28 cellular contexts compared by ENCODE assay signal in genomic region chr3:30201715-30202114, GRCh38.
"Had no signal": no experiment of that assay in that cellular context is flagged by ENCODE, and none has a peak within 500 bp of the region (broad histone marks: within the 10 kb centered on the region; RNA-seq: fewer than 3 reads in every experiment).

No MANE protein-coding gene starts in this region.

- ATAC-seq: activated CD4-positive, alpha-beta T cell treated with anti-CD3 and anti-CD28 coated beads for 36 hours; activated CD8-positive, alpha-beta memory T cell treated with anti-CD3 and anti-CD28 coated beads, Interleukin-2, amount 10 ng/mL, durations not matched to agents 7 days and 5 days; activated CD8-positive, alpha-beta T cell treated with anti-CD3 and anti-CD28 coated beads, Interleukin-2, amount 10 ng/mL, durations not matched to agents 7 days and 5 days; activated naive CD4-positive, alpha-beta T cell treated with anti-CD3 and anti-CD28 coated beads, Interleukin-2, amount 50 U/mL, for 72 hours; heart left ventricle had no signal

- H3K36me3 ChIP-seq: brain microvascular endothelial cell, esophagus muscularis mucosa, heart left ventricle had no signal

- H3K9me3 ChIP-seq: esophagus muscularis mucosa had no signal

- H3K9me3 Mint-ChIP-seq: activated CD4-positive, alpha-beta memory T cell treated with anti-CD3 and anti-CD28 coated beads for 36 hours; activated CD4-positive, alpha-beta T cell treated with anti-CD3 and anti-CD28 coated beads, Interleukin-2, amount 10 ng/mL, durations not matched to agents 24 days and 14 days; activated naive CD8-positive, alpha-beta T cell treated with anti-CD3 and anti-CD28 coated beads, Interleukin-2, amount 10 ng/mL, durations not matched to agents 7 days and 5 days; activated T-helper 1 cell treated with anti-CD3 and anti-CD28 coated beads, Interleukin-12 subunit alpha, Interleukin-12 subunit beta, Interleukin-2, Interleukin-4 antibody, amounts not matched to agents 30 ng/mL and 10 ng/mL and 1 ng/mL, durations not matched to agents 14 hours and 24 hours and 36 hours; central memory CD8-positive, alpha-beta T cell; dendritic cell treated with granulocyte-macrophage colony-stimulating factor and Interleukin-4, amounts not matched to agents 40 ng/mL and 50 ng/mL, for 4 days had no signal

- H3K36me3 Mint-ChIP-seq: activated CD4-positive, alpha-beta memory T cell treated with anti-CD3 and anti-CD28 coated beads for 36 hours; activated CD8-positive, alpha-beta memory T cell treated with anti-CD3 and anti-CD28 coated beads, Interleukin-2, amount 10 ng/mL, durations not matched to agents 7 days and 5 days; activated naive CD4-positive, alpha-beta T cell treated with anti-CD3 and anti-CD28 coated beads, Interleukin-2, amount 10 ng/mL, durations not matched to agents 7 days and 5 days; activated naive CD4-positive, alpha-beta T cell treated with anti-CD3 and anti-CD28 coated beads, Interleukin-2, amount 50 U/mL, for 72 hours had no signal

- H3K27me3 Mint-ChIP-seq: activated CD4-positive, alpha-beta T cell treated with anti-CD3 and anti-CD28 coated beads for 36 hours; activated CD4-positive, alpha-beta T cell treated with anti-CD3 and anti-CD28 coated beads, Interleukin-2, amount 10 ng/mL, durations not matched to agents 24 days and 14 days; activated CD8-positive, alpha-beta memory T cell treated with anti-CD3 and anti-CD28 coated beads, Interleukin-2, amount 10 ng/mL, durations not matched to agents 7 days and 5 days; activated naive CD4-positive, alpha-beta T cell treated with anti-CD3 and anti-CD28 coated beads, Interleukin-2, amount 10 ng/mL, durations not matched to agents 7 days and 5 days; activated naive CD8-positive, alpha-beta T cell treated with anti-CD3 and anti-CD28 coated beads, Interleukin-2, amount 10 ng/mL, durations not matched to agents 7 days and 5 days; dendritic cell treated with granulocyte-macrophage colony-stimulating factor and Interleukin-4, amounts not matched to agents 40 ng/mL and 50 ng/mL, for 4 days had no signal

- DNase-seq: activated CD4-positive, alpha-beta memory T cell treated with anti-CD3 and anti-CD28 coated beads for 36 hours; activated CD4-positive, alpha-beta T cell treated with anti-CD3 and anti-CD28 coated beads for 36 hours; activated CD4-positive, alpha-beta T cell treated with anti-CD3 and anti-CD28 coated beads, Interleukin-2, amount 10 ng/mL, durations not matched to agents 24 days and 14 days; activated CD4-positive, CD25-positive, alpha-beta regulatory T cell; activated CD4-positive, CD25-positive, alpha-beta regulatory T cell treated with anti-CD3 and anti-CD28 coated beads, Interleukin-2, amount 50 U/mL, for 72 hours; activated CD8-positive, alpha-beta memory T cell treated with anti-CD3 and anti-CD28 coated beads, Interleukin-2, amount 10 ng/mL, durations not matched to agents 7 days and 5 days; activated CD8-positive, alpha-beta memory T cell treated with anti-CD3 and anti-CD28 coated beads, Interleukin-2, amount 50 U/mL, for 4 hours; activated CD8-positive, alpha-beta T cell treated with anti-CD3 and anti-CD28 coated beads, Interleukin-2, amount 10 ng/mL, durations not matched to agents 7 days and 5 days; activated gamma-delta T cell; activated naive CD4-positive, alpha-beta T cell; activated naive CD4-positive, alpha-beta T cell treated with anti-CD3 and anti-CD28 coated beads, Interleukin-2, amount 10 ng/mL, durations not matched to agents 7 days and 5 days; activated naive CD8-positive, alpha-beta T cell treated with anti-CD3 and anti-CD28 coated beads, Interleukin-2, amount 10 ng/mL, durations not matched to agents 7 days and 5 days; activated T-cell treated with anti-CD3 and anti-CD28 coated beads, Interleukin-2, amount 50 U/mL, for 1 hour; activated T-cell treated with anti-CD3 and anti-CD28 coated beads, Interleukin-2, amount 50 U/mL, for 48 hours; brain microvascular endothelial cell; dorsolateral prefrontal cortex; effector memory CD4-positive, alpha-beta T cell; endodermal cell; erythroblast; glutamatergic neuron; heart left ventricle; T-helper 2 cell had no signal

- H3K4me3 Mint-ChIP-seq: activated CD4-positive, alpha-beta memory T cell treated with anti-CD3 and anti-CD28 coated beads for 36 hours; activated CD4-positive, alpha-beta T cell treated with anti-CD3 and anti-CD28 coated beads for 36 hours; activated CD4-positive, alpha-beta T cell treated with anti-CD3 and anti-CD28 coated beads, Interleukin-2, amount 10 ng/mL, durations not matched to agents 24 days and 14 days; activated CD8-positive, alpha-beta memory T cell treated with anti-CD3 and anti-CD28 coated beads, Interleukin-2, amount 10 ng/mL, durations not matched to agents 7 days and 5 days; activated CD8-positive, alpha-beta T cell treated with anti-CD3 and anti-CD28 coated beads, Interleukin-2, amount 10 ng/mL, durations not matched to agents 7 days and 5 days; activated naive CD4-positive, alpha-beta T cell treated with anti-CD3 and anti-CD28 coated beads, Interleukin-2, amount 10 ng/mL, durations not matched to agents 7 days and 5 days; activated naive CD8-positive, alpha-beta T cell treated with anti-CD3 and anti-CD28 coated beads, Interleukin-2, amount 10 ng/mL, durations not matched to agents 7 days and 5 days; activated T-helper 1 cell treated with anti-CD3 and anti-CD28 coated beads, Interleukin-12 subunit alpha, Interleukin-12 subunit beta, Interleukin-2, Interleukin-4 antibody, amounts not matched to agents 30 ng/mL and 10 ng/mL and 1 ng/mL, durations not matched to agents 14 hours and 24 hours and 36 hours; central memory CD8-positive, alpha-beta T cell; dendritic cell treated with granulocyte-macrophage colony-stimulating factor and Interleukin-4, amounts not matched to agents 40 ng/mL and 50 ng/mL, for 4 days; endodermal cell had no signal

- H3K27ac ChIP-seq: brain microvascular endothelial cell, coronary artery, dorsolateral prefrontal cortex, esophagus muscularis mucosa, heart left ventricle had no signal

- H3K4me3 ChIP-seq: coronary artery, dorsolateral prefrontal cortex, esophagus muscularis mucosa, heart left ventricle had no signal

- H3K27ac Mint-ChIP-seq: activated CD4-positive, alpha-beta memory T cell treated with anti-CD3 and anti-CD28 coated beads for 36 hours; activated CD4-positive, alpha-beta T cell treated with anti-CD3 and anti-CD28 coated beads for 36 hours; activated CD4-positive, alpha-beta T cell treated with anti-CD3 and anti-CD28 coated beads, Interleukin-2, amount 10 ng/mL, durations not matched to agents 24 days and 14 days; activated CD8-positive, alpha-beta memory T cell treated with anti-CD3 and anti-CD28 coated beads, Interleukin-2, amount 10 ng/mL, durations not matched to agents 7 days and 5 days; activated CD8-positive, alpha-beta T cell treated with anti-CD3 and anti-CD28 coated beads, Interleukin-2, amount 10 ng/mL, durations not matched to agents 7 days and 5 days; activated naive CD4-positive, alpha-beta T cell treated with anti-CD3 and anti-CD28 coated beads, Interleukin-2, amount 50 U/mL, for 72 hours; activated naive CD8-positive, alpha-beta T cell treated with anti-CD3 and anti-CD28 coated beads, Interleukin-2, amount 10 ng/mL, durations not matched to agents 7 days and 5 days; activated T-helper 1 cell treated with anti-CD3 and anti-CD28 coated beads, Interleukin-12 subunit alpha, Interleukin-12 subunit beta, Interleukin-2, Interleukin-4 antibody, amounts not matched to agents 30 ng/mL and 10 ng/mL and 1 ng/mL, durations not matched to agents 14 hours and 24 hours and 36 hours; dendritic cell treated with granulocyte-macrophage colony-stimulating factor and Interleukin-4, amounts not matched to agents 40 ng/mL and 50 ng/mL, for 4 days; endodermal cell had no signal

- H3K27me3 ChIP-seq: brain microvascular endothelial cell, esophagus muscularis mucosa, heart left ventricle had no signal
